ENCODE assay signal across 8 cellular contexts in genomic region chr1:43348809-43349593, GRCh38. TPM values are rescaled to one million over a fixed set of nuclear protein-coding genes. Genes with fewer than 3 reads are reported as not detected.
DNase-seq lines count a peak whose midpoint lies in the region; ATAC-seq and TF ChIP-seq lines count a peak whose summit lies in the region.

No MANE protein-coding gene starts in this region.

- H3K4me3 ChIP-seq in AG04449 (ENCODE audit: low read depth, low read length) (peak overlapping the region; percentile 54), dorsolateral prefrontal cortex (peak overlapping the region; percentile 48 to 79 (median 67)), liver (ENCODE audit: low read depth in 1 of 3, low read length in 3 of 3) (peak overlapping the region; percentile 60 to 63 (median 62))

- peak overlapping the region; percentile 29 to 48 for H3K9ac ChIP-seq in liver (ENCODE audit: low read depth in 1 of 2, low read length in 2 of 2)

- H3K4me1 ChIP-seq in liver (ENCODE audit: control insufficient read depth in 4 of 4, insufficient read depth in 4 of 4, low read length in 3 of 4) = peaks cover 0 to 22% (median 14%) of the 10 kb centered on the region in 4 donors

- peak overlapping the region; percentile 65 to 95 (median 90) for H3K27ac ChIP-seq in dorsolateral prefrontal cortex
- H3K27ac ChIP-seq in liver (ENCODE audit: low read depth in 1 of 2, low read length in 2 of 2) = peak overlapping the region; percentile 82 to 89

- no peaks in the 10 kb centered on the region for H3K9me3 ChIP-seq in liver (ENCODE audit: control insufficient read depth in 4 of 4, low read length in 3 of 4)

- TF ChIP-seq CTCF in AG04449 (IDR thresholded peaks at IDR 0.05; ENCODE audit: insufficient read depth, low read length, missing control alignments) = no peak
- TF ChIP-seq CTCF in dorsolateral prefrontal cortex (IDR thresholded peaks at IDR 0.05 in 54 of 56, conservative IDR thresholded peaks at IDR 0.05 in 2 of 56; ENCODE audit: low read depth in 1 of 56, partially characterized antibody in 56 of 56) = no peak
- no peak for TF ChIP-seq CTCF in liver (IDR thresholded peaks at IDR 0.05; ENCODE audit: low read depth, low read length, missing input control)

- POLR2A ChIA-PET in AG04449 (lab: Yijun Ruan, JAX) = no interaction called here

- intact Hi-C loops in dorsolateral prefrontal cortex (cut with DNase I) = no loop called here

- no peaks in the 10 kb centered on the region for H3K27me3 ChIP-seq in dorsolateral prefrontal cortex
- no peaks in the 10 kb centered on the region for H3K27me3 ChIP-seq in liver (ENCODE audit: control insufficient read depth in 4 of 4, insufficient read depth in 4 of 4, low read length in 3 of 4)

- CTCF ChIA-PET in AG04449 (lab: Yijun Ruan, JAX) = interaction anchor here (1.5 kb wide), 1 partner anchor 9 kb away, joined by 7 read pairs; the partner anchor contains the start of gene CDC20

- ATAC-seq in GM19463 (IDR thresholded peaks at IDR 0.05; ENCODE audit: unreplicated experiment) = peak; percentile 65
- ATAC-seq in GM21367 (IDR thresholded peaks at IDR 0.05; ENCODE audit: unreplicated experiment) = no peak

- WGBS in liver = 9% methylated on average over 72 of the region's 72 CpGs

- peak in 1 of 2 donors; percentile 44 for TF ChIP-seq RAD21 in liver (IDR thresholded peaks at IDR 0.05)

- H3K36me3 ChIP-seq in liver (ENCODE audit: control insufficient read depth in 4 of 4, insufficient read depth in 3 of 4, low read depth in 1 of 4, low read length in 3 of 4) = no peaks in the 10 kb centered on the region

- DNase-seq in AG04449 (ENCODE audit: low read depth, low spot score) (no peak), NCI-H2107 (lab: John Stamatoyannopoulos, UW) (peak; percentile 93), dorsolateral prefrontal cortex (peak in 8 of 10 donors; percentile 43 to 88 (median 58))
- peak; percentile 43 to 48 for DNase-seq in activated CD4-positive, alpha-beta T cell treated with anti-CD3 and anti-CD28 coated beads for 4 hours
- peak; percentile 40 for DNase-seq in stimulated activated CD4-positive, alpha-beta T cell treated with anti-CD3 and anti-CD28 coated beads, Interleukin-4, amount 100 ng/mL, for 1 hour

TF ChIP-seq in liver, 16 proteins besides CTCF, POLR2A, EP300 and RAD21:
- TF ChIP-seq NR2F2 (IDR thresholded peaks at IDR 0.05) (no peak), REST (IDR thresholded peaks at IDR 0.05) (peak; percentile 38), JUND (IDR thresholded peaks at IDR 0.05) (no peak), HNF4A (conservative IDR thresholded peaks at IDR 0.05) (peak; percentile 10 to 17), SP1 (IDR thresholded peaks at IDR 0.05) (peak; percentile 75), ZBTB33 (IDR thresholded peaks at IDR 0.05) (no peak), RXRA (IDR thresholded peaks at IDR 0.05) (peak; percentile 26 to 69), MAX (IDR thresholded peaks at IDR 0.05) (no peak), FOXA1 (IDR thresholded peaks at IDR 0.05) (no peak), HNF4G (IDR thresholded peaks at IDR 0.05) (no peak), FOXA2 (IDR thresholded peaks at IDR 0.05) (no peak), GABPA (IDR thresholded peaks at IDR 0.05 in 1 of 2, conservative IDR thresholded peaks at IDR 0.05 in 1 of 2) (peak in 1 of 2 donors; percentile 24), YY1 (IDR thresholded peaks at IDR 0.05) (peak; percentile 26), EGR1 (IDR thresholded peaks at IDR 0.05; ENCODE audit: low read depth in 2 of 2) (no peak)
- TF ChIP-seq, protein P1, sequence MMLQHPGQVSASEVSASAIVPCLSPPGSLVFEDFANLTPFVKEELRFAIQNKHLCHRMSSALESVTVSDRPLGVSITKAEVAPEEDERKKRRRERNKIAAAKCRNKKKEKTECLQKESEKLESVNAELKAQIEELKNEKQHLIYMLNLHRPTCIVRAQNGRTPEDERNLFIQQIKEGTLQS (IDR thresholded peaks at IDR 0.05) = no peak

RNA-seq across cellular contexts. Expression of gene CDC20, which starts 9.8 kb away (rescaled TPM):
- total RNA-seq in dorsolateral prefrontal cortex (1 to 10 TPM in 73 of 120 experiments, under 1 TPM in 34, not detected in 13; 0.32 to 6.8 (median 1.5) TPM), liver (10 to 100 TPM in 1 of 2 donors, under 1 TPM in 1; 0.25 to 73.4 TPM)
- polyA plus RNA-seq in liver = 1 to 10 TPM; 2.0 to 4.9 TPM

RNA-seq across cellular contexts. Expression of gene MPL, which starts 11.4 kb away (rescaled TPM):
- total RNA-seq in dorsolateral prefrontal cortex (1 to 10 TPM in 57 of 120 experiments, under 1 TPM in 47, not detected in 16; 0.23 to 3.6 (median 1.1) TPM), liver (1 to 10 TPM in 1 of 2 donors, not detected in 1; 1.0 TPM)
- polyA plus RNA-seq in liver = under 1 TPM in 1 of 2 donors, not detected in 1; 0.03 TPM

RNA-seq across cellular contexts. Expression of gene ELOVL1, which starts 18.8 kb away (rescaled TPM):
- total RNA-seq in dorsolateral prefrontal cortex = 100 to 1,000 TPM in 29 of 120 experiments, 10 to 100 TPM in 91; 27.1 to 291 (median 70.1) TPM
- total RNA-seq in liver = 10 to 100 TPM; 12.8 to 50.3 TPM
- polyA plus RNA-seq in liver = 10 to 100 TPM; 25.2 to 45.4 TPM

RNA-seq across cellular contexts. Expression of gene MED8, which starts 40.6 kb away (rescaled TPM):
- total RNA-seq in dorsolateral prefrontal cortex = 10 to 100 TPM; 24.8 to 43.7 (median 34.9) TPM
- total RNA-seq in liver = 10 to 100 TPM; 26.2 to 37.6 TPM
- 10 to 100 TPM; 26.6 to 31.6 TPM for polyA plus RNA-seq in liver

RNA-seq across cellular contexts. Expression of gene SZT2, which starts 40.7 kb away (rescaled TPM):
- 100 to 1,000 TPM in 19 of 120 experiments, 10 to 100 TPM in 101; 48.6 to 133 (median 84.0) TPM for total RNA-seq in dorsolateral prefrontal cortex
- total RNA-seq in liver = 10 to 100 TPM; 18.4 to 31.0 TPM
- polyA plus RNA-seq in liver = 1 to 10 TPM; 4.8 to 5.4 TPM
